In the genomic region with DNA sequence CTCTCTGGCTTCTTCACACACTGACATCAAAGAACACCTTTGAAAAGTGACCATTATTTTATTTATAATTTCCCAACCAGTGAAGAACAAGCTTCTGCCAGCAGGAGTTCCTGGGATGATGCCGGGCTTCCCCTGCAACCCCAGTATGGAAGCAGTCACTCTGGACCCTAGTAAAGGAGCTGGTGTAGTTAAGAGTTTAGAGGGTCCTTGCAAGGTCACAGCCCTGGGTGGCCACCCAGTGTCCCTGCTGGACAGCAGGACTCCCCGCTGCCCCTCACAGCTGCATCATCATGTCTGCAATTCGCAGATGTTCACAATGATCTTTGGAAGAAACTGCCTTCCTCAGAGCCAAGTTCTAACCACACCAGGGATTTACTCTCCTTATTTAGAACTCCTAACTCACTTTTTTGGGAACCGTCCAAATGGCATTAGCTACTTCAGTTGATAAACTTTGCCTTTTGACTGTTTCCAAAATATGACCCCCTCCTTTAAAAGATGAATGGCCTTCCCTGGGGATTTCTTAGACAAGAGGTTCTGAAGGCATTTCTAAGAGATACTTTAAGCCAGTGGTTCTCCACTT, we compare ENCODE assay signal across 10 cellular contexts.
"Had no signal": no experiment of that assay in that cellular context is flagged by ENCODE, and none has a peak within 500 bp of the region (broad histone marks: within the 10 kb centered on the region; RNA-seq: fewer than 3 reads in every experiment).

No MANE protein-coding gene starts in this region.

- H3K27me3 ChIP-seq: ascending aorta, ovary, tibial artery, uterus had no signal

- H3K4me1 ChIP-seq: uterus had no signal

- H3K27ac ChIP-seq: ascending aorta, ovary, tibial artery, uterus had no signal

- DNase-seq: activated CD4-positive, alpha-beta T cell treated with anti-CD3 and anti-CD28 coated beads for 4 hours; activated CD8-positive, alpha-beta memory T cell treated with anti-CD3 and anti-CD28 coated beads, Interleukin-2, amount 50 U/mL, for 4 hours; activated CD8-positive, alpha-beta T cell treated with anti-CD3 and anti-CD28 coated beads for 36 hours; activated T-cell treated with anti-CD3 and anti-CD28 coated beads, Interleukin-2, amount 50 U/mL, for 72 hours; erythroblast; ovary; small intestine; tibial artery; uterus had no signal

- H3K36me3 ChIP-seq: ascending aorta, ovary, tibial artery, uterus had no signal

- H3K9me3 ChIP-seq: ascending aorta, ovary, tibial artery, uterus had no signal

- H3K4me3 ChIP-seq: ascending aorta, ovary, tibial artery, uterus had no signal
